ENCODE assay signal across 9 cellular contexts in the genomic region with DNA sequence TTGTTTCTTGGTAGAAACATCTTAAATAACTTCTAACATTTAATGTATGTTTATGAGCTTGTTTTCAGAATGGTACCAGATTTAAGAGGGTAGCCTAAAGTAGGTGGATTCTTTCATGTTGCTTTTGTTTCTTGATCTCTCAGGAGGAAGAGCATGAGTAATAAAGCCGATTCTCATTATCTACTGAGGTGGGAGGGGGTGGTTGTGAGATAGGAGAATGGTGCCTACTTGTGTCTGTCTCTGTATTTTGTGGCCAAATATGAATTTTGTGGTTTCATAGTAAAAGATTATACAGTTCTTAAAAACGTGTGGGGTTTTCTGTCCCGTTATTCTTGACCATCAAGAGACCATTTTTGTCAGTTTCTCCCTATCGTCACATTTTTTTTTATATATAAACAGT. TPM values are rescaled to one million over a fixed set of nuclear protein-coding genes. Genes with fewer than 3 reads are reported as not detected.
DNase-seq lines count a peak whose midpoint lies in the region; ATAC-seq and TF ChIP-seq lines count a peak whose summit lies in the region.
"Had no signal": no experiment of that assay in that cellular context is flagged by ENCODE, and none has a peak within 500 bp of the region (broad histone marks: within the 10 kb centered on the region; RNA-seq: fewer than 3 reads in every experiment).

No MANE protein-coding gene starts in this region.

- peaks cover 60% of the 10 kb centered on the region for H3K4me1 Mint-ChIP-seq in activated T-cell treated with anti-CD3 and anti-CD28 coated beads, Interleukin-2, amount 50 U/mL, for 24 hours (ENCODE audit: low read depth)
- H3K4me1 Mint-ChIP-seq in progenitor cell of endocrine pancreas (ENCODE audit: low read depth): peaks cover 30% of the 10 kb centered on the region

- H3K27ac Mint-ChIP-seq in activated T-cell treated with anti-CD3 and anti-CD28 coated beads, Interleukin-2, amount 50 U/mL, for 24 hours: peak overlapping the region; percentile 71
- no peak overlapping the region for H3K27ac Mint-ChIP-seq in progenitor cell of endocrine pancreas

- intact Hi-C loops in dorsolateral prefrontal cortex (cut with DNase I): loop anchor here (10.0 kb wide), 2 partner anchors 129 to 609 kb away; a partner anchor contains a TSS

- H3K4me3 Mint-ChIP-seq in activated T-cell treated with anti-CD3 and anti-CD28 coated beads, Interleukin-2, amount 50 U/mL, for 24 hours: peak overlapping the region; percentile 96
- peak overlapping the region; percentile 97 for H3K4me3 Mint-ChIP-seq in progenitor cell of endocrine pancreas (ENCODE audit: low read depth)

- no peak for DNase-seq in activated T-cell treated with anti-CD3 and anti-CD28 coated beads, Interleukin-2, amount 50 U/mL, for 24 hours
- DNase-seq in activated T-cell treated with anti-CD3 and anti-CD28 coated beads, Interleukin-2, amount 50 U/mL, for 48 hours: no peak
- DNase-seq in RPMI7951 (ENCODE audit: low read depth) (peak; percentile 6), dorsolateral prefrontal cortex (no peak), progenitor cell of endocrine pancreas (ENCODE audit: low spot score, unreplicated experiment) (no peak), NOMO-1 (lab: John Stamatoyannopoulos, UW; ENCODE audit: unreplicated experiment in 2 of 2) (no peak)
- DNase-seq: T1000 had no signal

- H3K27me3 Mint-ChIP-seq in activated T-cell treated with anti-CD3 and anti-CD28 coated beads, Interleukin-2, amount 50 U/mL, for 24 hours: no peaks in the 10 kb centered on the region
- no peaks in the 10 kb centered on the region for H3K27me3 Mint-ChIP-seq in progenitor cell of endocrine pancreas

- H3K36me3 Mint-ChIP-seq in activated T-cell treated with anti-CD3 and anti-CD28 coated beads, Interleukin-2, amount 50 U/mL, for 24 hours (ENCODE audit: low read depth): peaks cover 21% of the 10 kb centered on the region
- H3K36me3 Mint-ChIP-seq in progenitor cell of endocrine pancreas (ENCODE audit: insufficient read depth): no peaks in the 10 kb centered on the region

- TF ChIP-seq CTCF in dorsolateral prefrontal cortex (IDR thresholded peaks at IDR 0.05 in 54 of 56, conservative IDR thresholded peaks at IDR 0.05 in 2 of 56; ENCODE audit: low read depth in 1 of 56, partially characterized antibody in 56 of 56) (no peak), progenitor cell of endocrine pancreas (IDR thresholded peaks at IDR 0.05; ENCODE audit: unreplicated experiment) (no peak)

- no peak for ATAC-seq in GM21515 (IDR thresholded peaks at IDR 0.05; ENCODE audit: unreplicated experiment)
- ATAC-seq in GM18909 (IDR thresholded peaks at IDR 0.05; ENCODE audit: poor library complexity, unreplicated experiment): no peak

- H3K9me3 Mint-ChIP-seq in activated T-cell treated with anti-CD3 and anti-CD28 coated beads, Interleukin-2, amount 50 U/mL, for 24 hours: no peaks in the 10 kb centered on the region
- H3K9me3 Mint-ChIP-seq in progenitor cell of endocrine pancreas (ENCODE audit: low read depth): no peaks in the 10 kb centered on the region

- H3K4me3 ChIP-seq in dorsolateral prefrontal cortex: peak overlapping the region in 52 of 59 donors; percentile 5 to 98 (median 90)

- H3K27ac ChIP-seq in dorsolateral prefrontal cortex: no peak overlapping the region

- no peaks in the 10 kb centered on the region for H3K27me3 ChIP-seq in dorsolateral prefrontal cortex

RNA-seq across cellular contexts. Expression of a gene that starts 2.2 kb away (rescaled TPM):
- total RNA-seq in RPMI7951 (2014; rRNA removed; shearing (Covaris generic)): 62.5 and 67.1 TPM in 2 replicates
- total RNA-seq in dorsolateral prefrontal cortex: 100 to 1,000 TPM in 117 of 120 experiments, 10 to 100 TPM in 3; 90.0 to 170 (median 123) TPM
- total RNA-seq in progenitor cell of endocrine pancreas: 82.7 and 83.5 TPM in 2 replicates
